Comparison of ENCODE assay signal across 32 cellular contexts in genomic region chr17:35868791-35869190, GRCh38. TPM values are rescaled to one million over a fixed set of nuclear protein-coding genes. Genes with fewer than 3 reads are reported as not detected.
"Had no signal": no experiment of that assay in that cellular context is flagged by ENCODE, and none has a peak within 500 bp of the region (broad histone marks: within the 10 kb centered on the region; RNA-seq: fewer than 3 reads in every experiment).

Gene HEATR9, minus strand, starts transcription at chr17:35868891. Its CDS starts 149 bp downstream, at chr17:35868742.

- H3K9me3 ChIP-seq: adrenal gland, body of pancreas, colonic mucosa, gastroesophageal sphincter, ovary, tibial nerve had no signal

- H3K27me3 ChIP-seq: adrenal gland, body of pancreas, colonic mucosa, dorsolateral prefrontal cortex, gastroesophageal sphincter, hepatocyte, ovary, tibial nerve had no signal

- H3K4me3 Mint-ChIP-seq: activated CD4-positive, alpha-beta T cell treated with anti-CD3 and anti-CD28 coated beads for 36 hours; stimulated activated naive B cell treated with anti-CD40 and anti-IgM and Interleukin-4, amounts not matched to agents 10 μg/mL and 1 μg/mL and 100 μg/mL, for 72 hours had no signal

- ATAC-seq: activated CD4-positive, alpha-beta T cell treated with anti-CD3 and anti-CD28 coated beads for 36 hours; activated naive CD4-positive, alpha-beta T cell treated with anti-CD3 and anti-CD28 coated beads, Interleukin-2, amount 50 U/mL, for 72 hours; body of pancreas; gastroesophageal sphincter; left cardiac atrium; sciatic nerve; stimulated activated naive B cell treated with anti-CD40 and anti-IgM and Interleukin-4, amounts not matched to agents 10 μg/mL and 1 μg/mL and 100 μg/mL, for 72 hours had no signal

- H3K27me3 Mint-ChIP-seq: activated CD4-positive, alpha-beta T cell treated with anti-CD3 and anti-CD28 coated beads for 36 hours; progenitor cell of endocrine pancreas; stimulated activated naive B cell treated with anti-CD40 and anti-IgM and Interleukin-4, amounts not matched to agents 10 μg/mL and 1 μg/mL and 100 μg/mL, for 72 hours had no signal

- DNase-seq: activated CD4-positive, alpha-beta T cell treated with anti-CD3 and anti-CD28 coated beads for 36 hours; activated CD4-positive, alpha-beta T cell treated with anti-CD3 and anti-CD28 coated beads, Interleukin-2, amount 50 U/mL, for 48 hours; activated CD4-positive, CD25-positive, alpha-beta regulatory T cell; activated naive CD4-positive, alpha-beta T cell; activated T-cell treated with anti-CD3 and anti-CD28 coated beads, Interleukin-2, amount 50 U/mL, for 48 hours; adrenal gland; aorta; body of pancreas; cerebellar nuclear complex; colonic mucosa; dorsolateral prefrontal cortex; effector memory CD4-positive, alpha-beta T cell; erythroblast; left cardiac atrium; mammary epithelial cell; ovary; small intestine; stimulated activated CD4-positive, alpha-beta T cell treated with anti-CD3 and anti-CD28 coated beads, Interleukin-4, amount 100 ng/mL, for 4 hours; stimulated activated CD8-positive, alpha-beta memory T cell treated with anti-CD3 and anti-CD28 coated beads, Interleukin-4, amount 100 ng/mL, for 48 hours; stimulated activated naive B cell treated with anti-CD40 and anti-IgM and Interleukin-4, amounts not matched to agents 10 μg/mL and 1 μg/mL and 100 μg/mL, for 72 hours had no signal

- H3K27ac ChIP-seq: adrenal gland, body of pancreas, colonic mucosa, dorsolateral prefrontal cortex, gastroesophageal sphincter, hepatocyte, ovary, SK-N-MC, tibial nerve had no signal

- H3K4me1 ChIP-seq: body of pancreas, colonic mucosa had no signal

- H3K36me3 ChIP-seq: adrenal gland, colonic mucosa, ovary had no signal

- H3K9me3 Mint-ChIP-seq: activated naive CD4-positive, alpha-beta T cell treated with anti-CD3 and anti-CD28 coated beads, Interleukin-2, amount 50 U/mL, for 72 hours; stimulated activated naive B cell treated with anti-CD40 and anti-IgM and Interleukin-4, amounts not matched to agents 10 μg/mL and 1 μg/mL and 100 μg/mL, for 72 hours had no signal

- H3K4me3 ChIP-seq: adrenal gland, body of pancreas, colonic mucosa, dorsolateral prefrontal cortex, gastroesophageal sphincter, hepatocyte, ovary, SK-N-MC, tibial nerve had no signal

- H3K27ac Mint-ChIP-seq: activated CD4-positive, alpha-beta T cell treated with anti-CD3 and anti-CD28 coated beads for 36 hours; progenitor cell of endocrine pancreas; stimulated activated naive B cell treated with anti-CD40 and anti-IgM and Interleukin-4, amounts not matched to agents 10 μg/mL and 1 μg/mL and 100 μg/mL, for 72 hours had no signal

- H3K36me3 Mint-ChIP-seq: activated naive CD4-positive, alpha-beta T cell treated with anti-CD3 and anti-CD28 coated beads, Interleukin-2, amount 50 U/mL, for 72 hours had no signal

- H3K4me2 ChIP-seq: hepatocyte had no signal

- H2AFZ ChIP-seq: hepatocyte had no signal

- H3K79me2 ChIP-seq: hepatocyte had no signal

- FAIRE-seq: keratinocyte, small intestine had no signal

RNA-seq across cellular contexts. Expression of gene HEATR9, which starts in this region (rescaled TPM):
- total RNA-seq: activated naive CD4-positive, alpha-beta T cell treated with anti-CD3 and anti-CD28 coated beads, Interleukin-2, amount 50 U/mL, for 72 hours; adrenal gland; aorta; body of pancreas; colonic mucosa; hepatocyte; left cardiac atrium; mammary epithelial cell; ovary; progenitor cell of endocrine pancreas; renal cortical epithelial cell; temporal lobe; tibial nerve had no signal
- polyA plus RNA-seq: aorta, hepatocyte, keratinocyte, liver, mammary epithelial cell, neural cell, small intestine had no signal
